Comparison of ENCODE assay signal across 1 cellular context in the genomic region with DNA sequence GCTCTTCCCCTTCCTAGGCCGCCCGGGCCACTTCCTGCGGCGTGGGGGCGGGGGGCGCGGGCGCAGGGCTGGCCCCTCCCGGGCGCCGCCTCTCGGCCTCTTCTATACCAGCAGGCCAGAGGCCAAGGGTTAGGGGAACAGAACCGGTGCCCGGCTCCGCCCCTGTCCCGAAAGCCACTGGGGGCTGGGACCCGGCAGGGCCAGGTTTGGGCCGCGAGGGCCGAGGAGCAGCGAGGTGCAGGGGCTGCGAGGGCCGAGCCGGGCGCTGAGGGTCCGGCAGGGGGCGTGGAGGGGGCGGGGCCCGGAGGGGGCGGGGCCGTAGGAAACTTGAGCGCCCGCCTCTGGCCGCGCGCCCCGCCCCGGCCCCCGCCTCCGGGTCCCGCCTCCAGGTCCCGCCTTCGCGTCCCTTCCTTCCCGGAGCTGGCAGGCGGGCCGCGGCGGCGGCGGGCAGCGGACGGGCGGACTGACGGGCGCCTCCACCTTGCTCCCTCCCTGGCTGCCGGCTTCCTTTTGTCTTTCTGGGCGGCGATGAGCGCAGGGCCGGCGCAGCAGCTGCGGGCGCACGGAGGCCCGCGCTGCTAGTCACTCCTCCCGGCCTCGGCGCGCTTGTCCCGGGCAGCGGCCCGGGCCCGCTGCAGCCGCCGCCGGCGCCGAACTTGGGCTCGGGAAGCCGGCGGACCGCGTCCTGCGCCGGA.
A peak's percentile ranks its signal among the peaks of the same experiment; 100 is the strongest.
TF ChIP-seq lines count a peak whose summit lies in the region.

A gene (plus strand): TSS at position 426 of the 695 bp plus-strand sequence. CDS start 116,854 bp downstream, outside the sequence.

TF ChIP-seq in GM12878, 131 proteins besides CTCF, POLR2A, EP300 and RAD21 (continued from another document):
- TF ChIP-seq, protein P1, sequence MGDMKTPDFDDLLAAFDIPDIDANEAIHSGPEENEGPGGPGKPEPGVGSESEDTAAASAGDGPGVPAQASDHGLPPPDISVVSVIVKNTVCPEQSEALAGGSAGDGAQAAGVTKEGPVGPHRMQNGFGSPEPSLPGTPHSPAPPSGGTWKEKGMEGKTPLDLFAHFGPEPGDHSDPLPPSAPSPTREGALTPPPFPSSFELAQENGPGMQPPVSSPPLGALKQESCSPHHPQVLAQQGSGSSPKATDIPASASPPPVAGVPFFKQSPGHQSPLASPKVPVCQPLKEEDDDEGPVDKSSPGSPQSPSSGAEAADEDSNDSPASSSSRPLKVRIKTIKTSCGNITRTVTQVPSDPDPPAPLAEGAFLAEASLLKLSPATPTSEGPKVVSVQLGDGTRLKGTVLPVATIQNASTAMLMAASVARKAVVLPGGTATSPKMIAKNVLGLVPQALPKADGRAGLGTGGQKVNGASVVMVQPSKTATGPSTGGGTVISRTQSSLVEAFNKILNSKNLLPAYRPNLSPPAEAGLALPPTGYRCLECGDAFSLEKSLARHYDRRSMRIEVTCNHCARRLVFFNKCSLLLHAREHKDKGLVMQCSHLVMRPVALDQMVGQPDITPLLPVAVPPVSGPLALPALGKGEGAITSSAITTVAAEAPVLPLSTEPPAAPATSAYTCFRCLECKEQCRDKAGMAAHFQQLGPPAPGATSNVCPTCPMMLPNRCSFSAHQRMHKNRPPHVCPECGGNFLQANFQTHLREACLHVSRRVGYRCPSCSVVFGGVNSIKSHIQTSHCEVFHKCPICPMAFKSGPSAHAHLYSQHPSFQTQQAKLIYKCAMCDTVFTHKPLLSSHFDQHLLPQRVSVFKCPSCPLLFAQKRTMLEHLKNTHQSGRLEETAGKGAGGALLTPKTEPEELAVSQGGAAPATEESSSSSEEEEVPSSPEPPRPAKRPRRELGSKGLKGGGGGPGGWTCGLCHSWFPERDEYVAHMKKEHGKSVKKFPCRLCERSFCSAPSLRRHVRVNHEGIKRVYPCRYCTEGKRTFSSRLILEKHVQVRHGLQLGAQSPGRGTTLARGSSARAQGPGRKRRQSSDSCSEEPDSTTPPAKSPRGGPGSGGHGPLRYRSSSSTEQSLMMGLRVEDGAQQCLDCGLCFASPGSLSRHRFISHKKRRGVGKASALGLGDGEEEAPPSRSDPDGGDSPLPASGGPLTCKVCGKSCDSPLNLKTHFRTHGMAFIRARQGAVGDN (IDR thresholded peaks at IDR 0.05), result peak; percentile 19
- 0 out of 2 replicates have a peak, but pooled peaks have one; percentile 56 for TF ChIP-seq ZSCAN29 (IDR thresholded peaks at IDR 0.05)
- peak; percentile 42; the same call in 1 of the 2 replicates for TF ChIP-seq BACH1 (IDR thresholded peaks at IDR 0.05; ENCODE audit: borderline replicate concordance)
- TF ChIP-seq CHD2 (IDR thresholded peaks at IDR 0.05; ENCODE audit: borderline replicate concordance, low read depth, low read length), result 0 out of 2 replicates have a peak, but pooled peaks have one; percentile 24
- TF ChIP-seq KLF5 (IDR thresholded peaks at IDR 0.05; ENCODE audit: partially characterized antibody), result peak; percentile 42
- peak; percentile 81 for TF ChIP-seq LARP7 (IDR thresholded peaks at IDR 0.05)
- no peak for TF ChIP-seq TCF3 (IDR thresholded peaks at IDR 0.05; ENCODE audit: borderline replicate concordance, insufficient read depth, low read depth, low read length)
- TF ChIP-seq BHLHE40 (IDR thresholded peaks at IDR 0.05; ENCODE audit: borderline replicate concordance in 1 of 2, low read depth in 2 of 2, low read length in 1 of 2), result peak in 1 of 2 experiments; percentile 30; a peak in 2 of 4 replicates
- peak; percentile 83 for TF ChIP-seq IKZF1 (conservative IDR thresholded peaks at IDR 0.05)
- TF ChIP-seq IRF4 (IDR thresholded peaks at IDR 0.05; ENCODE audit: low read depth, low read length), result no peak
- TF ChIP-seq NR2F1 (conservative IDR thresholded peaks at IDR 0.05), result peak; percentile 96
- no peak for TF ChIP-seq ZBED1 (IDR thresholded peaks at IDR 0.05; ENCODE audit: borderline replicate concordance)
- TF ChIP-seq DPF2 (IDR thresholded peaks at IDR 0.05), result peak; percentile 55; the same call in 1 of the 2 replicates
- TF ChIP-seq, protein P2, sequence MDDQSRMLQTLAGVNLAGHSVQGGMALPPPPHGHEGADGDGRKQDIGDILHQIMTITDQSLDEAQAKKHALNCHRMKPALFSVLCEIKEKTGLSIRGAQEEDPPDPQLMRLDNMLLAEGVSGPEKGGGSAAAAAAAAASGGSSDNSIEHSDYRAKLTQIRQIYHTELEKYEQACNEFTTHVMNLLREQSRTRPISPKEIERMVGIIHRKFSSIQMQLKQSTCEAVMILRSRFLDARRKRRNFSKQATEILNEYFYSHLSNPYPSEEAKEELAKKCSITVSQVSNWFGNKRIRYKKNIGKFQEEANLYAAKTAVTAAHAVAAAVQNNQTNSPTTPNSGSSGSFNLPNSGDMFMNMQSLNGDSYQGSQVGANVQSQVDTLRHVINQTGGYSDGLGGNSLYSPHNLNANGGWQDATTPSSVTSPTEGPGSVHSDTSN (IDR thresholded peaks at IDR 0.05; ENCODE audit: insufficient replicate concordance, low read depth, low read length), result no peak
